1 cellular context compared by ENCODE assay signal in the genomic region with DNA sequence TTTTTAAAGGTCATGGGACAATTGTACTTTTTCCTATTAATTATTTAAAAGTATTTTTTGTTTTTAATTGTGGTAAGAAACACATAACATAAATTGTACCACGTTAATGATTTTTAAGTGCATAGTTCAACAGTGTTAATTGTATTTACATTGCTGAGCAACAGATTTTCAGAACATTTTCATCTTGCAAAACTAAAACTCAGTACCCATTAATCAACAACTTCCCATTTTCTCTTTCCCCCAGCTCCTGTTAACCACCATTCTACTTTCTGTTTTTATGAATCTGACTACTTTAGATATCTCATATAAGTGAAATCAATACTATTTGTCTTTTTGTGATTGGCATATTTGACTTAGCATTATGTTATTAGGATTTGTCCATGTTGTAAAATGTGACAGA.
TF ChIP-seq lines count a peak whose summit lies in the region.

No MANE protein-coding gene starts in this region.

TF ChIP-seq in GM12878, 131 proteins besides CTCF, POLR2A, EP300 and RAD21 (continued from another document):
- TF ChIP-seq, protein P1, sequence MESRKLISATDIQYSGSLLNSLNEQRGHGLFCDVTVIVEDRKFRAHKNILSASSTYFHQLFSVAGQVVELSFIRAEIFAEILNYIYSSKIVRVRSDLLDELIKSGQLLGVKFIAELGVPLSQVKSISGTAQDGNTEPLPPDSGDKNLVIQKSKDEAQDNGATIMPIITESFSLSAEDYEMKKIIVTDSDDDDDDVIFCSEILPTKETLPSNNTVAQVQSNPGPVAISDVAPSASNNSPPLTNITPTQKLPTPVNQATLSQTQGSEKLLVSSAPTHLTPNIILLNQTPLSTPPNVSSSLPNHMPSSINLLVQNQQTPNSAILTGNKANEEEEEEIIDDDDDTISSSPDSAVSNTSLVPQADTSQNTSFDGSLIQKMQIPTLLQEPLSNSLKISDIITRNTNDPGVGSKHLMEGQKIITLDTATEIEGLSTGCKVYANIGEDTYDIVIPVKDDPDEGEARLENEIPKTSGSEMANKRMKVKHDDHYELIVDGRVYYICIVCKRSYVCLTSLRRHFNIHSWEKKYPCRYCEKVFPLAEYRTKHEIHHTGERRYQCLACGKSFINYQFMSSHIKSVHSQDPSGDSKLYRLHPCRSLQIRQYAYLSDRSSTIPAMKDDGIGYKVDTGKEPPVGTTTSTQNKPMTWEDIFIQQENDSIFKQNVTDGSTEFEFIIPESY (IDR thresholded peaks at IDR 0.05) = no peak
- no peak for TF ChIP-seq YBX1 (IDR thresholded peaks at IDR 0.05)
- TF ChIP-seq, protein P2, sequence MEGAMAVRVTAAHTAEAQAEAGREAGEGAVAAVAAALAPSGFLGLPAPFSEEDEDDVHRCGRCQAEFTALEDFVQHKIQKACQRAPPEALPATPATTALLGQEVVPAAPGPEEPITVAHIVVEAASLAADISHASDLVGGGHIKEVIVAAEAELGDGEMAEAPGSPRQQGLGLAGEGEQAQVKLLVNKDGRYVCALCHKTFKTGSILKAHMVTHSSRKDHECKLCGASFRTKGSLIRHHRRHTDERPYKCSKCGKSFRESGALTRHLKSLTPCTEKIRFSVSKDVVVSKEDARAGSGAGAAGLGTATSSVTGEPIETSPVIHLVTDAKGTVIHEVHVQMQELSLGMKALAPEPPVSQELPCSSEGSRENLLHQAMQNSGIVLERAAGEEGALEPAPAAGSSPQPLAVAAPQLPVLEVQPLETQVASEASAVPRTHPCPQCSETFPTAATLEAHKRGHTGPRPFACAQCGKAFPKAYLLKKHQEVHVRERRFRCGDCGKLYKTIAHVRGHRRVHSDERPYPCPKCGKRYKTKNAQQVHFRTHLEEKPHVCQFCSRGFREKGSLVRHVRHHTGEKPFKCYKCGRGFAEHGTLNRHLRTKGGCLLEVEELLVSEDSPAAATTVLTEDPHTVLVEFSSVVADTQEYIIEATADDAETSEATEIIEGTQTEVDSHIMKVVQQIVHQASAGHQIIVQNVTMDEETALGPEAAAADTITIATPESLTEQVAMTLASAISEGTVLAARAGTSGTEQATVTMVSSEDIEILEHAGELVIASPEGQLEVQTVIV (IDR thresholded peaks at IDR 0.05; ENCODE audit: borderline replicate concordance, partially characterized antibody) = no peak
- TF ChIP-seq SIN3A (IDR thresholded peaks at IDR 0.05; ENCODE audit: low read depth, low read length) = no peak
- TF ChIP-seq, protein P3, sequence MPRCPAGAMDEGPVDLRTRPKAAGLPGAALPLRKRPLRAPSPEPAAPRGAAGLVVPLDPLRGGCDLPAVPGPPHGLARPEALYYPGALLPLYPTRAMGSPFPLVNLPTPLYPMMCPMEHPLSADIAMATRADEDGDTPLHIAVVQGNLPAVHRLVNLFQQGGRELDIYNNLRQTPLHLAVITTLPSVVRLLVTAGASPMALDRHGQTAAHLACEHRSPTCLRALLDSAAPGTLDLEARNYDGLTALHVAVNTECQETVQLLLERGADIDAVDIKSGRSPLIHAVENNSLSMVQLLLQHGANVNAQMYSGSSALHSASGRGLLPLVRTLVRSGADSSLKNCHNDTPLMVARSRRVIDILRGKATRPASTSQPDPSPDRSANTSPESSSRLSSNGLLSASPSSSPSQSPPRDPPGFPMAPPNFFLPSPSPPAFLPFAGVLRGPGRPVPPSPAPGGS (IDR thresholded peaks at IDR 0.05; ENCODE audit: borderline replicate concordance, insufficient read depth, low read depth, low read length, poor library complexity, severe bottlenecking) = no peak
- TF ChIP-seq TCF7 (IDR thresholded peaks at IDR 0.05; ENCODE audit: borderline replicate concordance) = no peak
- TF ChIP-seq, protein P4, sequence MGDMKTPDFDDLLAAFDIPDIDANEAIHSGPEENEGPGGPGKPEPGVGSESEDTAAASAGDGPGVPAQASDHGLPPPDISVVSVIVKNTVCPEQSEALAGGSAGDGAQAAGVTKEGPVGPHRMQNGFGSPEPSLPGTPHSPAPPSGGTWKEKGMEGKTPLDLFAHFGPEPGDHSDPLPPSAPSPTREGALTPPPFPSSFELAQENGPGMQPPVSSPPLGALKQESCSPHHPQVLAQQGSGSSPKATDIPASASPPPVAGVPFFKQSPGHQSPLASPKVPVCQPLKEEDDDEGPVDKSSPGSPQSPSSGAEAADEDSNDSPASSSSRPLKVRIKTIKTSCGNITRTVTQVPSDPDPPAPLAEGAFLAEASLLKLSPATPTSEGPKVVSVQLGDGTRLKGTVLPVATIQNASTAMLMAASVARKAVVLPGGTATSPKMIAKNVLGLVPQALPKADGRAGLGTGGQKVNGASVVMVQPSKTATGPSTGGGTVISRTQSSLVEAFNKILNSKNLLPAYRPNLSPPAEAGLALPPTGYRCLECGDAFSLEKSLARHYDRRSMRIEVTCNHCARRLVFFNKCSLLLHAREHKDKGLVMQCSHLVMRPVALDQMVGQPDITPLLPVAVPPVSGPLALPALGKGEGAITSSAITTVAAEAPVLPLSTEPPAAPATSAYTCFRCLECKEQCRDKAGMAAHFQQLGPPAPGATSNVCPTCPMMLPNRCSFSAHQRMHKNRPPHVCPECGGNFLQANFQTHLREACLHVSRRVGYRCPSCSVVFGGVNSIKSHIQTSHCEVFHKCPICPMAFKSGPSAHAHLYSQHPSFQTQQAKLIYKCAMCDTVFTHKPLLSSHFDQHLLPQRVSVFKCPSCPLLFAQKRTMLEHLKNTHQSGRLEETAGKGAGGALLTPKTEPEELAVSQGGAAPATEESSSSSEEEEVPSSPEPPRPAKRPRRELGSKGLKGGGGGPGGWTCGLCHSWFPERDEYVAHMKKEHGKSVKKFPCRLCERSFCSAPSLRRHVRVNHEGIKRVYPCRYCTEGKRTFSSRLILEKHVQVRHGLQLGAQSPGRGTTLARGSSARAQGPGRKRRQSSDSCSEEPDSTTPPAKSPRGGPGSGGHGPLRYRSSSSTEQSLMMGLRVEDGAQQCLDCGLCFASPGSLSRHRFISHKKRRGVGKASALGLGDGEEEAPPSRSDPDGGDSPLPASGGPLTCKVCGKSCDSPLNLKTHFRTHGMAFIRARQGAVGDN (IDR thresholded peaks at IDR 0.05) = no peak
- TF ChIP-seq JUNB (IDR thresholded peaks at IDR 0.05) = no peak
- no peak for TF ChIP-seq ZZZ3 (IDR thresholded peaks at IDR 0.05; ENCODE audit: control insufficient read depth, insufficient read length, low read depth)
- no peak for TF ChIP-seq RUNX3 (IDR thresholded peaks at IDR 0.05; ENCODE audit: low read length)
